In the genomic region with DNA sequence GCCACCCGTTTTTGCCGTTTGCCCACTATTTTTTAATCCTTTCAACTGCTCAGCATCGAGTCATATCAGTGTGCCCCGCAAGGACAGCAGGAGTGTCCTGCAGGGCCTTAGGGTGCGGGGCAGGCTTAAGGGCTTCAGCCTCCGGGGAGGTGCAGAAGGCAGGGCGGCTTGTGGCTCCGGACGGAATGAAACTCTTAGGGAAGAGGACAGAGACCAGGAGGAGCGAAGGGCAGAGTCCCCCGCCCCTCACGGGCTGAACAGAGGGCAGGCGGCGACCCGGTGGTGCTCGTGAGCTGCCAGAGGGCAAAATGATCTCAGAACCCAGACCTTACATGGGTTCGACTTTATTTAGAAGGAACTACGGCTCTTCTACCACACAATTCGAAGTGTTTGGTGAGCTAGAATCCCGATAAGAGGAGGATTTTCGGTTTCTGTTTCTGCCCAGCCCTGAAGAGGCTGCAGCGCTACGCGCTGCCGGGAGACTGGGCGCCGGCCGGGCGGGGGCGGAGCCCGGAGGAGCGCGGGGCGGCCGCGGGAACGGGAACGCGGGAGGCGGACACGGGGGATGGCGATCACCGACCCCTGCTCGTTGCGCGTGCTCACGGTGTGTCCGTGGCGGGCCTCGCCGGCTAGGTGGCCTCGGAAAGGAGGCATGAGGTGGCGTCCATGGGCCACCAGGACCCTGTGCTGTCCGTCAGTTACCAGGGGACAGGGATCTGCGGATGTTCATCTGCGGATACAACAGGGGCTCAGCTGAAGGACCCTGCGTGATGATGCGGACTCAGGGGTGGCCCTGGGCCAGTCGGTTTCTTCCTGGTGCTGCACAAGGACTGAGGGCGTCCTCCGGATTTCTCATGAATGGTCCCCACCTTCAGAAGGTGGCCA, we compare ENCODE assay signal across 8 cellular contexts. TPM values are rescaled to one million over a fixed set of nuclear protein-coding genes. Genes with fewer than 3 reads are reported as not detected.
DNase-seq lines count a peak whose midpoint lies in the region; TF ChIP-seq lines count a peak whose summit lies in the region.

No MANE protein-coding gene starts in this region.

- peak; percentile 34 for TF ChIP-seq POLR2A in GM10847 (IDR thresholded peaks at IDR 0.05; ENCODE audit: extremely low read depth, insufficient read length)

- H3K9me2 ChIP-seq in GM23248 (ENCODE audit: insufficient read depth) = no peaks in the 10 kb centered on the region

- TF ChIP-seq CTCF in MCF 10A (IDR thresholded peaks at IDR 0.05; ENCODE audit: unreplicated experiment) = no peak

- H3K27me3 ChIP-seq in GM23248 (replicated peaks; ENCODE audit: insufficient read depth) (no peaks in the 10 kb centered on the region), skeletal muscle satellite cell (ENCODE audit: control insufficient read depth, insufficient read depth, low read length) (no peaks in the 10 kb centered on the region)

- H3K9me3 ChIP-seq in GM23248 (ENCODE audit: low read depth) (no peaks in the 10 kb centered on the region), iPS-18c (ENCODE audit: control insufficient read depth, insufficient read depth, low read length) (peaks cover 3% of the 10 kb centered on the region), skeletal muscle satellite cell (replicated peaks; ENCODE audit: low read length) (no peaks in the 10 kb centered on the region)

- H3K4me3 Mint-ChIP-seq in MCF 10A (ENCODE audit: unreplicated experiment) = peak overlapping the region; percentile 97

- peaks cover 39% of the 10 kb centered on the region for H3K4me1 Mint-ChIP-seq in MCF 10A (ENCODE audit: insufficient read depth, unreplicated experiment)

- WGBS in GM23248 (ENCODE audit: low coverage in 1 of 2, low lambda C conversion rate in 2 of 2, missing lambda C conversion rate in 2 of 2), 2 experiments = 1% methylated on average over 31 to 59 of the region's 61 CpGs

- no TSS peak for BruUV-seq in MCF 10A (replicated peaks; lab: Mats Ljungman, UMichigan)

- DNase-seq in GM23248 = peak; percentile 87
- DNase-seq in LHCN-M2 (ENCODE audit: low read depth) = peak; percentile 58
- peak; percentile 57 for DNase-seq in T-helper 9 cell
- DNase-seq in MCF 10A (ENCODE audit: unreplicated experiment) = peak; percentile 52
- no peak for DNase-seq in NCI-H187 (lab: John Stamatoyannopoulos, UW)

- intact Hi-C loops in MCF 10A (cut with micrococcal nuclease) = no loop called here

- peaks cover 7% of the 10 kb centered on the region for H3K79me2 ChIP-seq in GM23248 (ENCODE audit: insufficient read depth)

- H3K36me3 Mint-ChIP-seq in MCF 10A (ENCODE audit: insufficient read depth, unreplicated experiment) = peaks cover 11% of the 10 kb centered on the region

- H3K27ac ChIP-seq in GM23248 = peak overlapping the region; percentile 87

- H3K27me3 Mint-ChIP-seq in MCF 10A (ENCODE audit: insufficient read depth, unreplicated experiment) = no peaks in the 10 kb centered on the region

- H3K36me3 ChIP-seq in GM23248 (ENCODE audit: low read depth) (no peaks in the 10 kb centered on the region), skeletal muscle satellite cell (ENCODE audit: insufficient read depth, low read length) (no peaks in the 10 kb centered on the region)

- CTCF ChIA-PET in MCF 10A (lab: Yijun Ruan, JAX) = no interaction called here

- in situ Hi-C loops in GM23248 (cut with MboI) = no loop called here

- H4K20me1 ChIP-seq in GM23248 (ENCODE audit: insufficient read depth) = no peaks in the 10 kb centered on the region

- POLR2A ChIA-PET in MCF 10A (lab: Yijun Ruan, JAX) = interaction anchor here (0.6 to 1.9 kb wide), 4 partner anchors 59 to 649 kb away, joined by 3 to 5 read pairs (median 4); partner anchors contain the start of gene SP110

- H3K9me3 Mint-ChIP-seq in MCF 10A (ENCODE audit: unreplicated experiment) = no peaks in the 10 kb centered on the region

- H3K4me3 ChIP-seq in GM23248 = peak overlapping the region; percentile 87
- H3K4me3 ChIP-seq in iPS-18c (ENCODE audit: insufficient read depth, low read depth, low read length) = peak overlapping the region; percentile 80
- H3K4me3 ChIP-seq in skeletal muscle satellite cell (ENCODE audit: low read length) = peak overlapping the region; percentile 78

- H3K4me2 ChIP-seq in GM23248 (ENCODE audit: unreplicated experiment) (peak overlapping the region; percentile 90), skeletal muscle satellite cell (ENCODE audit: low read length) (peak overlapping the region; percentile 91)

- H3K9ac ChIP-seq in GM23248 (peak overlapping the region; percentile 90), skeletal muscle satellite cell (ENCODE audit: low read depth, low read length) (peak overlapping the region; percentile 87)

- peak overlapping the region; percentile 97 for H3K27ac Mint-ChIP-seq in MCF 10A (ENCODE audit: low read depth, unreplicated experiment)

- peaks cover 28% of the 10 kb centered on the region for H3F3A ChIP-seq in GM23248 (ENCODE audit: insufficient read depth)

- H3K4me1 ChIP-seq in GM23248 (ENCODE audit: insufficient read depth) (peaks cover 20% of the 10 kb centered on the region), skeletal muscle satellite cell (ENCODE audit: control insufficient read depth, insufficient read depth, low read length) (peaks cover 28% of the 10 kb centered on the region)

- peak overlapping the region; percentile 94 for H2AFZ ChIP-seq in GM23248

RNA-seq across cellular contexts. Expression of gene SP100, which starts 4.3 kb away (rescaled TPM):
- 73.5 and 75.8 TPM in 2 replicates for total RNA-seq in GM23248 (2014; rRNA removed; shearing (Covaris generic))
- 108 TPM in 2 replicates for polyA plus RNA-seq in GM23248 (2016; fragmentation: Nextera tagmentation; extraction: Ambion mirVana)
- 56.4 and 67.5 TPM in 2 replicates for total RNA-seq in LHCN-M2 (2014; rRNA removed)
- polyA plus RNA-seq in LHCN-M2 (2012) = 30.0 TPM
- 54.5 and 56.9 TPM in 2 replicates for total RNA-seq in MCF 10A (2022)
- total RNA-seq in skeletal muscle satellite cell (2012; rRNA removed) = 88.7 and 109 TPM in 2 replicates

Comparison
In these comparisons a context has a peak if more than half of its experiments do, and no peak if none do; other contexts are left out.
1. DNase-seq: peak in GM23248 (single experiment), LHCN-M2 (single experiment), T-helper 9 cell (single experiment) and MCF 10A (single experiment); none in NCI-H187 (0 of 2).
2. Peak in every context shown above with its lines, with median percentiles within 50 percentile points of each other: H3K4me3 ChIP-seq.